ENCODE assay signal across 13 cellular contexts in the genomic region with DNA sequence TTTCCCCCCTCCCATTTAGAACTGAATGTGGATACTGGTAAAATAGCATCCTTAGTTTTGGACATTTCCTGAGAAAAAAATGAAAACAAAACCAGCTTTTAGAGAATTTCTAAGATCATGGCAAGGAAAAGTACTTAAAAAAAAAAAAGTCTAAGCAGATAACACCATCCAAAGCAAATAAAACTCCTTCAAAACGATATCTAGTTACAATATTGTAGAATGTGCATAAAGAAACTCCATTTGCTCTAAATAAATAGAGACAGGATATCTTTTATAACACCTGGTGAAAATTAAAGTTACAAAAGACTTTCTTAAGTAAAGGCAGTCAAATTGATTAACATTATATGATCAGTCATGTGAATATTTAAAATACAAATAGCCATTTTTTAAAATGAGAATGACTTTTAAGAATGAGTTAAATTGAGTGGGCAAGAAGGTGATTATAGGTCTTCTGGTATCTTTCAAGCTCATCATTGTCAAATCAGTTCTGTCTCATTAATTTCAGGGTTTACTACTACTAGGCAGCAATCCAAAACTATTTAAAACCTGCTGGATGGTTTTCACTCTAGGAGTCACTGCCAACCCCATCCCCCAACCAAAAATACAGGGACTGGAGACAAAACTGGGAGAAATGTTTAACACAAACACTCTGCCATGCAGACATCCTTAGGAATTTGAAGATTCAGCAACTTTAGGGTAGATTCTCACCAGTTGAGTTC.
DNase-seq lines count a peak whose midpoint lies in the region; ATAC-seq, FAIRE-seq and TF ChIP-seq lines count a peak whose summit lies in the region.
"Had no signal": no experiment of that assay in that cellular context is flagged by ENCODE, and none has a peak within 500 bp of the region (broad histone marks: within the 10 kb centered on the region; RNA-seq: fewer than 3 reads in every experiment).

No MANE protein-coding gene starts in this region.

- H3K27ac ChIP-seq in GM12878 (ENCODE audit: control insufficient read depth, insufficient read depth): no peak overlapping the region
- H3K27ac ChIP-seq in parathyroid adenoma: peak overlapping the region; percentile 2
- H3K27ac ChIP-seq: foreskin keratinocyte, psoas muscle had no signal

- H3K36me3 Mint-ChIP-seq in HFFc6 (ENCODE audit: low read depth): no peaks in the 10 kb centered on the region

- no peaks in the 10 kb centered on the region for H3K9me3 Mint-ChIP-seq in HFFc6

- no peaks in the 10 kb centered on the region for H3K27me3 Mint-ChIP-seq in HFFc6 (ENCODE audit: insufficient read depth)

- BruUV-seq in GM12878 (replicated peaks; lab: Mats Ljungman, UMichigan): no TSS peak

- intact Hi-C loops in GM12878 (cut with micrococcal nuclease; ENCODE audit: unreplicated experiment): loop anchor here (5.0 kb wide), 1 partner anchor 136 kb away; no protein-coding TSS in a partner anchor

- H2AFZ ChIP-seq in GM12878 (ENCODE audit: control insufficient read depth, low read depth, low read length) (peak overlapping the region; percentile 62), parathyroid adenoma (peak overlapping the region; percentile 36)

- TF ChIP-seq CTCF in GM12878 (IDR thresholded peaks at IDR 0.05 in 2 of 3, conservative IDR thresholded peaks at IDR 0.05 in 1 of 3; ENCODE audit: control insufficient read depth in 2 of 3, extremely low read depth in 1 of 3, insufficient read depth in 1 of 3, low read depth in 3 of 3, low read length in 3 of 3) (no peak), parathyroid adenoma (IDR thresholded peaks at IDR 0.05) (no peak), HFFc6 (IDR thresholded peaks at IDR 0.05) (no peak)

- CTCF ChIA-PET in GM12878 (lab: Yijun Ruan, JAX): interaction anchor here (1.1 to 4.4 kb wide), 3 partner anchors 9 to 477 kb away, joined by 3 to 25 read pairs (median 5); no protein-coding TSS in a partner anchor

- no peak overlapping the region for H3K27ac Mint-ChIP-seq in HFFc6

- TF ChIP-seq POLR2A in GM12878 (IDR thresholded peaks at IDR 0.05; ENCODE audit: low read depth, low read length): no peak

- peaks cover 19% of the 10 kb centered on the region for H3K4me1 Mint-ChIP-seq in HFFc6 (ENCODE audit: low read depth)

- POLR2A ChIA-PET in GM12878 (lab: Charles Lee): interaction anchor here (1.1 to 1.7 kb wide), 4 partner anchors 10 to 442 kb away, joined by 3 to 11 read pairs (median 3); a partner anchor contains a TSS

- H3K27me3 ChIP-seq in GM12878 (replicated peaks in 1 of 2; ENCODE audit: control insufficient read depth in 2 of 2, insufficient read depth in 2 of 2, low read length in 1 of 2): no peaks in the 10 kb centered on the region
- H3K27me3 ChIP-seq in parathyroid adenoma (ENCODE audit: control insufficient read depth, insufficient read depth, low read length): no peaks in the 10 kb centered on the region
- H3K27me3 ChIP-seq: colonic mucosa, foreskin keratinocyte had no signal

- no peak for ATAC-seq in GM12878
- ATAC-seq in GM18868 (IDR thresholded peaks at IDR 0.05; ENCODE audit: unreplicated experiment): no peak
- ATAC-seq: psoas muscle had no signal

- H3K4me3 ChIP-seq in GM12878 (no peak overlapping the region), parathyroid adenoma (ENCODE audit: low read depth, low read length) (no peak overlapping the region)
- H3K4me3 ChIP-seq: colonic mucosa, psoas muscle had no signal

- peak; percentile 1 for DNase-seq in NCI-H2227 treated with DMSO at 0.1 percent for 48 hours (lab: John Stamatoyannopoulos, UW)
- no peak for DNase-seq in NCI-H2227 (lab: John Stamatoyannopoulos, UW; ENCODE audit: unreplicated experiment)
- DNase-seq in NCI-H2029 treated with DMSO at 0.1 percent for 48 hours (lab: John Stamatoyannopoulos, UW): peak; percentile 41
- DNase-seq in GM12878 (ENCODE audit: low read depth, low spot score): no peak
- DNase-seq in DMS153 (lab: John Stamatoyannopoulos, UW): no peak
- DNase-seq in HFFc6: no peak
- DNase-seq: psoas muscle, SHP77 treated with DMSO at 0.1 percent for 48 hours had no signal

- TF ChIP-seq RAD21 in GM12878 (IDR thresholded peaks at IDR 0.05; ENCODE audit: insufficient read depth, low read depth, low read length): no peak

- in situ Hi-C loops in GM12878 (cut with MboI): no loop called here

- no peaks in the 10 kb centered on the region for H3K36me3 ChIP-seq in GM12878 (ENCODE audit: control insufficient read depth in 2 of 2, insufficient read depth in 2 of 2, low read length in 1 of 2)
- no peaks in the 10 kb centered on the region for H3K36me3 ChIP-seq in parathyroid adenoma (ENCODE audit: control insufficient read depth, insufficient read depth, low read length)
- H3K36me3 ChIP-seq: colonic mucosa had no signal

- SMC1A ChIA-PET in GM12878 (lab: Charles Lee; ENCODE audit: uncharacterized antibody, unreplicated experiment): interaction anchor here (1.0 to 1.4 kb wide), 6 partner anchors 9 to 478 kb away, joined by 3 to 6 read pairs (median 4); no protein-coding TSS in a partner anchor

- RAD21 ChIA-PET in GM12878 (lab: Charles Lee; ENCODE audit: unreplicated experiment): interaction anchor here (0.6 to 6.2 kb wide), 4 partner anchors 8 to 443 kb away, joined by 3 to 32 read pairs (median 10); a partner anchor contains a TSS

- no peaks in the 10 kb centered on the region for H3K9me3 ChIP-seq in GM12878 (replicated peaks; ENCODE audit: control insufficient read depth, insufficient read depth, low read length)
- H3K9me3 ChIP-seq in parathyroid adenoma (ENCODE audit: control insufficient read depth, low read length): no peaks in the 10 kb centered on the region
- H3K9me3 ChIP-seq: colonic mucosa, psoas muscle had no signal

- no peak overlapping the region for H3K4me2 ChIP-seq in GM12878 (ENCODE audit: control insufficient read depth, insufficient read depth)
- peak overlapping the region; percentile 46 for H3K4me2 ChIP-seq in parathyroid adenoma (ENCODE audit: low read length)

- H3K4me3 Mint-ChIP-seq in HFFc6: no peak overlapping the region

- WGBS in GM12878 (ENCODE audit: insufficient coverage, insufficient replicate concordance, low lambda C conversion rate, missing lambda C conversion rate): 0% methylated on average over 1 of the region's 1 CpG

- no peak overlapping the region for H3K9ac ChIP-seq in GM12878 (ENCODE audit: control insufficient read depth, insufficient read depth, low read length)
- H3K9ac ChIP-seq in parathyroid adenoma: no peak overlapping the region

- TF ChIP-seq EP300 in GM12878 (IDR thresholded peaks at IDR 0.05; ENCODE audit: borderline replicate concordance in 1 of 2, control insufficient read depth in 1 of 2, low read depth in 2 of 2, low read length in 2 of 2): no peak

- H4K20me1 ChIP-seq in GM12878 (ENCODE audit: control insufficient read depth, insufficient read depth): no peaks in the 10 kb centered on the region

- H3K4me1 ChIP-seq in GM12878 (ENCODE audit: control insufficient read depth, insufficient read depth, low read length): no peaks in the 10 kb centered on the region
- H3K4me1 ChIP-seq in parathyroid adenoma: peaks cover 27% of the 10 kb centered on the region
- H3K4me1 ChIP-seq: colonic mucosa, psoas muscle had no signal

- no peak for FAIRE-seq in GM12878 (lab: Jason Lieb, UNC)
- FAIRE-seq: HTR-8/SVneo had no signal

- no peaks in the 10 kb centered on the region for H3K79me2 ChIP-seq in GM12878 (ENCODE audit: control insufficient read depth, insufficient read depth, low read length)
- no peaks in the 10 kb centered on the region for H3K79me2 ChIP-seq in parathyroid adenoma

TF ChIP-seq in GM12878, 131 proteins besides CTCF, POLR2A, EP300 and RAD21:
- TF ChIP-seq, protein P1, sequence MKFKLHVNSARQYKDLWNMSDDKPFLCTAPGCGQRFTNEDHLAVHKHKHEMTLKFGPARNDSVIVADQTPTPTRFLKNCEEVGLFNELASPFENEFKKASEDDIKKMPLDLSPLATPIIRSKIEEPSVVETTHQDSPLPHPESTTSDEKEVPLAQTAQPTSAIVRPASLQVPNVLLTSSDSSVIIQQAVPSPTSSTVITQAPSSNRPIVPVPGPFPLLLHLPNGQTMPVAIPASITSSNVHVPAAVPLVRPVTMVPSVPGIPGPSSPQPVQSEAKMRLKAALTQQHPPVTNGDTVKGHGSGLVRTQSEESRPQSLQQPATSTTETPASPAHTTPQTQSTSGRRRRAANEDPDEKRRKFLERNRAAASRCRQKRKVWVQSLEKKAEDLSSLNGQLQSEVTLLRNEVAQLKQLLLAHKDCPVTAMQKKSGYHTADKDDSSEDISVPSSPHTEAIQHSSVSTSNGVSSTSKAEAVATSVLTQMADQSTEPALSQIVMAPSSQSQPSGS (IDR thresholded peaks at IDR 0.05; ENCODE audit: low read length): 0 out of 2 replicates have a peak, but pooled peaks have one; percentile 13
- TF ChIP-seq, protein P2, sequence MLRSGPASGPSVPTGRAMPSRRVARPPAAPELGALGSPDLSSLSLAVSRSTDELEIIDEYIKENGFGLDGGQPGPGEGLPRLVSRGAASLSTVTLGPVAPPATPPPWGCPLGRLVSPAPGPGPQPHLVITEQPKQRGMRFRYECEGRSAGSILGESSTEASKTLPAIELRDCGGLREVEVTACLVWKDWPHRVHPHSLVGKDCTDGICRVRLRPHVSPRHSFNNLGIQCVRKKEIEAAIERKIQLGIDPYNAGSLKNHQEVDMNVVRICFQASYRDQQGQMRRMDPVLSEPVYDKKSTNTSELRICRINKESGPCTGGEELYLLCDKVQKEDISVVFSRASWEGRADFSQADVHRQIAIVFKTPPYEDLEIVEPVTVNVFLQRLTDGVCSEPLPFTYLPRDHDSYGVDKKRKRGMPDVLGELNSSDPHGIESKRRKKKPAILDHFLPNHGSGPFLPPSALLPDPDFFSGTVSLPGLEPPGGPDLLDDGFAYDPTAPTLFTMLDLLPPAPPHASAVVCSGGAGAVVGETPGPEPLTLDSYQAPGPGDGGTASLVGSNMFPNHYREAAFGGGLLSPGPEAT (IDR thresholded peaks at IDR 0.05; ENCODE audit: low read depth): 0 out of 2 replicates have a peak, but pooled peaks have one; percentile 19
- no peak for TF ChIP-seq CEBPB (IDR thresholded peaks at IDR 0.05; ENCODE audit: borderline replicate concordance in 1 of 2, low read depth in 2 of 2, low read length in 2 of 2)

Comparison
In these comparisons a context has a peak if more than half of its experiments do, and no peak if none do; other contexts are left out.
1. DNase-seq: peak in NCI-H2227 treated with DMSO at 0.1 percent for 48 hours (single experiment) and NCI-H2029 treated with DMSO at 0.1 percent for 48 hours (single experiment); none in NCI-H2227 (single experiment), GM12878 (single experiment), DMS153 (single experiment) and HFFc6 (single experiment).